16 cellular contexts compared by ENCODE assay signal in the genomic region with DNA sequence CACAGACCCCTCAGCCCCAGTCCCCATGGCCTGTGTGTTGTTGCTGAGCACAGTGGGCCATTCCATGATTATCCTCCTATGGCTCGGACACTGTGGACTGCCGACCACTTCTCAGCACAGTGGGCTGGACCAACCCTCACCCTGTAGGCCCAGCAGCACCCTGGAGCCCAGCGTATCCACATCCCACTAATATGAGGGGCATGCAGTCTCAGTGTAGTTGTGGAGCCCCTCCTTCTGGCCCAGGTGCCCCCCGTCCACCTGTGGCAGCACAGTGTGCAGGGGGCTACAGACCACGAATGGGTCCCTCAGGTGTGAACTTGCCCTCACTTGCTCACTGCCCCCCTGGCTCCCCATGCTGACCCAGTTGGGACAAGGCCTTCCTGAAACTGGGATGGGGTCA. TPM values are rescaled to one million over a fixed set of nuclear protein-coding genes. Genes with fewer than 3 reads are reported as not detected.
"Had no signal": no experiment of that assay in that cellular context is flagged by ENCODE, and none has a peak within 500 bp of the region (broad histone marks: within the 10 kb centered on the region; RNA-seq: fewer than 3 reads in every experiment).

No MANE protein-coding gene starts in this region.

- ATAC-seq: left cardiac atrium, lower lobe of right lung, sciatic nerve had no signal

- H3K4me3 ChIP-seq: hepatocyte, left ventricle myocardium inferior, lower lobe of right lung, spleen had no signal

- H3K27ac ChIP-seq: hepatocyte, left ventricle myocardium inferior, lower lobe of right lung had no signal

- H3K4me3 Mint-ChIP-seq: memory B cell had no signal

- H3K36me3 ChIP-seq: left ventricle myocardium inferior, lower lobe of right lung had no signal

- H3K9me3 ChIP-seq: left ventricle myocardium inferior, lower lobe of right lung had no signal

- DNase-seq: dermis blood vessel endothelial cell; foreskin melanocyte; head of caudate nucleus; kidney; left cardiac atrium; left ventricle myocardium inferior; lower lobe of right lung; midbrain; spleen; stimulated activated CD4-positive, alpha-beta T cell treated with anti-CD3 and anti-CD28 coated beads, Interleukin-15, amount 100 ng/mL, for 24 hours; stimulated activated CD4-positive, alpha-beta T cell treated with anti-CD3 and anti-CD28 coated beads, Interleukin-1b, Interleukin-23, amount 100 ng/mL, for 48 hours; stimulated activated CD4-positive, alpha-beta T cell treated with anti-CD3 and anti-CD28 coated beads, Interleukin-4, amount 100 ng/mL, for 4 hours; stimulated activated naive CD4-positive, alpha-beta T cell treated with Interleukin-2 at 50 U/mL for 16 hours had no signal

- H3K4me2 ChIP-seq: hepatocyte had no signal

- H3K27ac Mint-ChIP-seq: memory B cell had no signal

RNA-seq across cellular contexts. Expression of a gene that starts 51.1 kb away (rescaled TPM):
- total RNA-seq: left ventricle myocardium inferior had no signal
